In genomic region chrX:15737957-15738685, GRCh38 we compare ENCODE assay signal across 8 cellular contexts. TPM values are rescaled to one million over a fixed set of nuclear protein-coding genes. Genes with fewer than 3 reads are reported as not detected.
DNase-seq lines count a peak whose midpoint lies in the region; ATAC-seq and FAIRE-seq lines count a peak whose summit lies in the region.

Gene CA5B (plus strand): TSS chrX:15738270. CDS start chrX:15750024, 11,754 bp downstream.

- no peaks in the 10 kb centered on the region for H3K9me3 ChIP-seq in BLaER1 treated with 17β-estradiol and CSF1 and Interleukin-3, amounts not matched to agents 10 nM and 100 nM (replicated peaks in 1 of 11)

- peak within 1 kb of the TSS in 8 of 11 experiments; percentile 18 to 69 (median 54); a peak in 11 of 22 replicates for H3K27ac ChIP-seq in BLaER1 treated with 17β-estradiol and CSF1 and Interleukin-3, amounts not matched to agents 10 nM and 100 nM
- H3K27ac ChIP-seq in substantia nigra (ENCODE audit: low read depth, low read length, poor library complexity, severe bottlenecking), result no peak within 1 kb of the TSS

- peak within 1 kb of the TSS; percentile 37 to 71 (median 66); a peak in 20 of 22 replicates for H3K9ac ChIP-seq in BLaER1 treated with 17β-estradiol and CSF1 and Interleukin-3, amounts not matched to agents 10 nM and 100 nM

- peak; percentile 88 for DNase-seq in RPMI7951 (ENCODE audit: low read depth)
- DNase-seq in activated naive CD4-positive, alpha-beta T cell (lab: John Stamatoyannopoulos, UW), result peak; percentile 75 to 99 (median 94)
- DNase-seq in frontal cortex (ENCODE audit: low spot score in 2 of 2), result peak; percentile 19 to 67
- peak; percentile 78 for DNase-seq in occipital lobe (lab: John Stamatoyannopoulos, UW)
- DNase-seq in substantia nigra (lab: John Stamatoyannopoulos, UW), result peak; percentile 16 to 86 (median 68)

- no peak for FAIRE-seq in frontal cortex (lab: Jason Lieb, UNC)

- H3K4me1 ChIP-seq in BLaER1 treated with 17β-estradiol and CSF1 and Interleukin-3, amounts not matched to agents 10 nM and 100 nM, result peaks cover 5 to 17% (median 10%) of the 10 kb centered on the region in 10 experiments; a peak in 14 of 20 replicates

- peak within 1 kb of the TSS; percentile 68 to 92 (median 86) for H3K4me2 ChIP-seq in BLaER1 treated with 17β-estradiol and CSF1 and Interleukin-3, amounts not matched to agents 10 nM and 100 nM

- peaks cover 0 to 35% (median 16%) of the 10 kb centered on the region in 11 experiments; a peak in 13 of 22 replicates for H4K20me1 ChIP-seq in BLaER1 treated with 17β-estradiol and CSF1 and Interleukin-3, amounts not matched to agents 10 nM and 100 nM

- H3K27me3 ChIP-seq in BLaER1 treated with 17β-estradiol and CSF1 and Interleukin-3, amounts not matched to agents 10 nM and 100 nM, result peaks cover 17 to 52% (median 43%) of the 10 kb centered on the region in 11 experiments; a peak in 21 of 22 replicates

- H3K36me3 ChIP-seq in BLaER1 treated with 17β-estradiol and CSF1 and Interleukin-3, amounts not matched to agents 10 nM and 100 nM, result 0 out of 22 replicates have a peak, but pooled peaks cover 0 to 4% (median 0%) of the 10 kb centered on the region in 11 experiments

- ATAC-seq in GM19455 (IDR thresholded peaks at IDR 0.05; ENCODE audit: unreplicated experiment) (peak; percentile 91), HG03571 (IDR thresholded peaks at IDR 0.05; ENCODE audit: unreplicated experiment) (peak; percentile 94)

- H3K4me3 ChIP-seq in BLaER1 treated with 17β-estradiol and CSF1 and Interleukin-3, amounts not matched to agents 10 nM and 100 nM, result peak within 1 kb of the TSS; percentile 52 to 72 (median 60)

RNA-seq across cellular contexts. Expression of gene CA5B, which starts in this region (rescaled TPM):
- 29.6 and 35.7 TPM in 2 replicates for total RNA-seq in RPMI7951 (2014; rRNA removed; shearing (Covaris generic))
- 4.5 TPM for total RNA-seq in frontal cortex
- total RNA-seq in occipital lobe, result 7.0 TPM

Comparison
In these comparisons a context has a peak if more than half of its experiments do, and no peak if none do; other contexts are left out.
1. DNase-seq: peak in every context shown above with its lines; median percentile 94 in activated naive CD4-positive, alpha-beta T cell; 88 in RPMI7951; 78 in occipital lobe; 68 in substantia nigra; 43 in frontal cortex.